ENCODE assay signal across 1 cellular context in genomic region chr16:4350787-4351659, GRCh38.
TF ChIP-seq lines count a peak whose summit lies in the region.

Gene PAM16 (minus strand): TSS chr16:4351321. CDS start chr16:4351234, 87 bp downstream.

TF ChIP-seq in K562, 482 proteins besides CTCF, POLR2A, EP300 and RAD21 (continued from another document and continues in another):
- TF ChIP-seq ZNF318 (IDR thresholded peaks at IDR 0.05; ENCODE audit: borderline replicate concordance in 1 of 2, low read depth in 1 of 2) (no peak), ARID3B (CRISPR knock-in tag; IDR thresholded peaks at IDR 0.05; ENCODE audit: borderline replicate concordance) (no peak), PRPF4 (IDR thresholded peaks at IDR 0.05; ENCODE audit: insufficient read depth, low read depth, low read length, poor library complexity, severe bottlenecking) (no peak), AFF4 (CRISPR knock-in tag; IDR thresholded peaks at IDR 0.05) (no peak), GABPB1 (CRISPR knock-in tag; IDR thresholded peaks at IDR 0.05) (peak; percentile 48; the same call in 1 of the 2 replicates), ZBTB5 (IDR thresholded peaks at IDR 0.05) (no peak), NFATC3 (IDR thresholded peaks at IDR 0.05) (no peak), ZNF316 (IDR thresholded peaks at IDR 0.05) (no peak), TBL1XR1 (IDR thresholded peaks at IDR 0.05; ENCODE audit: low read length in 2 of 2) (no peak), ASH1L (IDR thresholded peaks at IDR 0.05; ENCODE audit: borderline replicate concordance, low read depth, partially characterized antibody) (no peak), RBM25 (IDR thresholded peaks at IDR 0.05; ENCODE audit: low read depth, low read length, severe bottlenecking) (no peak), ZNF407 (IDR thresholded peaks at IDR 0.05; ENCODE audit: low read depth) (no peak), NCOA4 (IDR thresholded peaks at IDR 0.05; ENCODE audit: partially characterized antibody) (no peak), POU5F1 (IDR thresholded peaks at IDR 0.05; ENCODE audit: borderline replicate concordance, low read depth, low read length, partially characterized antibody) (peak; percentile 69), MCM2 (IDR thresholded peaks at IDR 0.05; ENCODE audit: low read depth) (no peak), PHF8 (IDR thresholded peaks at IDR 0.05; ENCODE audit: borderline replicate concordance, low read length) (peak; percentile 68; the same call in 1 of the 2 replicates), ADNP (tag; IDR thresholded peaks at IDR 0.05) (no peak), TCF7 (IDR thresholded peaks at IDR 0.05; ENCODE audit: borderline replicate concordance) (no peak), CHD4 (IDR thresholded peaks at IDR 0.05; ENCODE audit: insufficient read depth, insufficient replicate concordance, low read depth, low read length, poor library complexity, severe bottlenecking) (no peak), ZHX1 (conservative IDR thresholded peaks at IDR 0.05; ENCODE audit: low read length) (no peak)
